8 cellular contexts compared by ENCODE assay signal in the genomic region with DNA sequence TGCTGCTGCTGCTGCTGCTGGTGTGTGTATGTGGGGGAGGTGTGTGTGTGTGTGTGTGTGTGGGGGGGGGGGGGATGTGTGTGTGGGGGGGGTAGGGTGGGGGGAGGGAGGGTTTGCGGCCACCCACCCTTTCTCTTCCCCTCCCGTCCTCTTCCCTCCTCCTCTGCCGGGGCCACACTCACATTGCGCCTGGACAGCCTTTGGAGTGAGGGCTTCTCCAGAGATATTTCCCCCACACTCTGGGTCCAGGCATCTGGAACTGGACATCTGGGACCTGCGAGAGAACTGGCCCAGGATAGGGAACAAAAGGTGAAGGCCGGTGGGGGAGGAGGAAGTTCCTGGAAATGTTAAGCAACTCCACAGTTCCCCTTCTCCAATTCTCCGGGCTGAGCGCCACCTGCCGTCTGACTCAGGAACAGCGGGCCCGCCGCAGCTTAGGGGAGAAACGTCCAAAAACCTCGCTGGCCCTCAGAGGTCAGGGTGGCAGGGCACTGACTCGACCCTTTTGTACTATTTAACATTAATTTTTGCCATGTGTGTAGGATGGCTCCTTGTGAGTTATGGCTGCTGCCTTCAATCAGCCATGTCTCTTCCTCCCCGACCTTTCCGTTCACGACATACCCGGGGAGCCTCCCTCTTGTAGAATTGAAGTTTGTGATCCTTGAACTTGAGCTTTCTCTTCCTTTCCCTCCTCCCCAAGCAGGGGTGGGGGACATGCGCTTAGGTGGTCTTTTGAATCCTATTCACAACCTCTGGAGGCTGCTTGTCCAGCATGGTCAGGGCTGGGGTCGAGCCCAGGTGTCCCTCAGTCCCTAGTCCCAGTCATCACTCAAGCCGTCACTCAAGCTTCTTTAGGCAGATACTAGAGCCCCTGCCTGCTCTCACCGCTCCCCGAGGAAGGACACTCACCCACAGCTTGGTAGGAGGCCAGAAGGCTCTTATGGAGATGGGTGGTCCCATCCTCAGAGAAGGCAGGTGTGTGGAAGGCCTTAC. TPM values are rescaled to one million over a fixed set of nuclear protein-coding genes. Genes with fewer than 3 reads are reported as not detected.
DNase-seq lines count a peak whose midpoint lies in the region; ATAC-seq and TF ChIP-seq lines count a peak whose summit lies in the region.

A gene with protein sequence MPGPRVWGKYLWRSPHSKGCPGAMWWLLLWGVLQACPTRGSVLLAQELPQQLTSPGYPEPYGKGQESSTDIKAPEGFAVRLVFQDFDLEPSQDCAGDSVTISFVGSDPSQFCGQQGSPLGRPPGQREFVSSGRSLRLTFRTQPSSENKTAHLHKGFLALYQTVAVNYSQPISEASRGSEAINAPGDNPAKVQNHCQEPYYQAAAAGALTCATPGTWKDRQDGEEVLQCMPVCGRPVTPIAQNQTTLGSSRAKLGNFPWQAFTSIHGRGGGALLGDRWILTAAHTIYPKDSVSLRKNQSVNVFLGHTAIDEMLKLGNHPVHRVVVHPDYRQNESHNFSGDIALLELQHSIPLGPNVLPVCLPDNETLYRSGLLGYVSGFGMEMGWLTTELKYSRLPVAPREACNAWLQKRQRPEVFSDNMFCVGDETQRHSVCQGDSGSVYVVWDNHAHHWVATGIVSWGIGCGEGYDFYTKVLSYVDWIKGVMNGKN (minus strand): TSS at position 287 of the 993 bp plus-strand sequence. CDS start 34 bp downstream, at position 253.

- no peaks in the 10 kb centered on the region for H3K27me3 ChIP-seq in aorta (ENCODE audit: control insufficient read depth in 1 of 2, insufficient read depth in 2 of 2, low read length in 1 of 2)

- H3K4me3 ChIP-seq in retinal pigment epithelial cell (ENCODE audit: low read length): peak within 1 kb of the TSS; percentile 78
- H3K4me3 ChIP-seq in aorta (ENCODE audit: low read length in 2 of 2): peak within 1 kb of the TSS; percentile 19 to 84

- WGBS in aorta, 2 donors: 28 to 32% methylated on average over 21 to 24 of the region's 24 CpGs

- DNase-seq in AML-193 (lab: John Stamatoyannopoulos, UW): peak; percentile 63 to 73
- DNase-seq in NCI-H1930 (lab: John Stamatoyannopoulos, UW): peak; percentile 72 to 76
- peak; percentile 59 for DNase-seq in T1000 (lab: John Stamatoyannopoulos, UW)
- peak; percentile 90 for DNase-seq in astrocyte of the hippocampus (ENCODE audit: low read depth, low spot score)
- peak; percentile 49 to 77 for DNase-seq in hippocampal formation (lab: John Stamatoyannopoulos, UW)
- DNase-seq in retinal pigment epithelial cell (ENCODE audit: low read depth): no peak
- DNase-seq in aorta: peak; percentile 93 to 97

- no peaks in the 10 kb centered on the region for H3K36me3 ChIP-seq in aorta (ENCODE audit: control insufficient read depth in 1 of 2, insufficient read depth in 2 of 2, low read length in 1 of 2)

- peak; percentile 97 for TF ChIP-seq CTCF in retinal pigment epithelial cell (conservative IDR thresholded peaks at IDR 0.05; ENCODE audit: low read depth, low read length)

- no peaks in the 10 kb centered on the region for H3K9me3 ChIP-seq in aorta (ENCODE audit: control insufficient read depth, low read length)

- ATAC-seq in GM21619 (IDR thresholded peaks at IDR 0.05; ENCODE audit: unreplicated experiment): peak; percentile 9
- ATAC-seq in aorta (ENCODE audit: low FRiP score): peak; percentile 90

- H3K4me1 ChIP-seq in aorta (ENCODE audit: control insufficient read depth in 1 of 2, insufficient read depth in 2 of 2, low read length in 2 of 2): no peaks in the 10 kb centered on the region

- intact Hi-C loops in aorta (cut with DNase I): loop anchor here (1.0 to 2.0 kb wide), 4 partner anchors 17 to 164 kb away; a partner anchor contains a TSS

- H3K27ac ChIP-seq in aorta (ENCODE audit: low read depth in 1 of 2, low read length in 2 of 2): peak within 1 kb of the TSS; percentile 74 to 92

RNA-seq across cellular contexts. Expression of the gene that starts here (rescaled TPM):
- total RNA-seq in aorta: 100 to 1,000 TPM in 1 of 2 donors, 10 to 100 TPM in 1; 82.0 to 139 TPM
- 10 to 100 TPM; 14.5 to 85.1 TPM for polyA plus RNA-seq in aorta
